Comparison of ENCODE assay signal across 8 cellular contexts in genomic region chr4:40196724-40197281, GRCh38. TPM values are rescaled to one million over a fixed set of nuclear protein-coding genes. Genes with fewer than 3 reads are reported as not detected.
DNase-seq lines count a peak whose midpoint lies in the region; ATAC-seq, FAIRE-seq and TF ChIP-seq lines count a peak whose summit lies in the region.

Gene RHOH, plus strand, starts transcription at chr4:40197031. Its CDS starts 46,356 bp downstream, at chr4:40243387.

- TF ChIP-seq CTCF in Loucy (conservative IDR thresholded peaks at IDR 0.05; ENCODE audit: low read length) = no peak
- no peak for TF ChIP-seq CTCF in mucosa of descending colon (IDR thresholded peaks at IDR 0.05)
- TF ChIP-seq CTCF in upper lobe of left lung (IDR thresholded peaks at IDR 0.05) = no peak
- no peak for TF ChIP-seq CTCF in D721Med (IDR thresholded peaks at IDR 0.05; ENCODE audit: insufficient read depth, missing control alignments)
- TF ChIP-seq CTCF in kidney (IDR thresholded peaks at IDR 0.05; ENCODE audit: borderline replicate concordance, extremely low read depth, insufficient read depth) = no peak

- no peaks in the 10 kb centered on the region for H3K9me2 ChIP-seq in Loucy (replicated peaks; ENCODE audit: low read depth, low read length)

- no peak for TF ChIP-seq EP300 in upper lobe of left lung (IDR thresholded peaks at IDR 0.05)

- H3K9me3 ChIP-seq in Loucy (ENCODE audit: insufficient read depth, low read depth, low read length) (no peaks in the 10 kb centered on the region), mucosa of descending colon (no peaks in the 10 kb centered on the region), upper lobe of left lung (no peaks in the 10 kb centered on the region), kidney (ENCODE audit: control insufficient read depth in 1 of 2, low read length in 2 of 2) (no peaks in the 10 kb centered on the region)

- H4K20me1 ChIP-seq in Loucy (ENCODE audit: insufficient read depth, low read length, poor library complexity, severe bottlenecking) = peaks cover 45% of the 10 kb centered on the region

- H2AFZ ChIP-seq in Loucy (ENCODE audit: low read length) = no peak within 1 kb of the TSS

- intact Hi-C loops in mucosa of descending colon (cut with DNase I, micrococcal nuclease) (no loop called here), kidney (cut with DNase I) (no loop called here)

- peak; percentile 65 for DNase-seq in activated T-cell treated with anti-CD3 and anti-CD28 coated beads for 48 hours (ENCODE audit: low read depth)
- peak in 2 of 3 donors; percentile 34 to 51 for DNase-seq in mucosa of descending colon
- DNase-seq in upper lobe of left lung = no peak
- no peak for DNase-seq in D721Med (ENCODE audit: insufficient read length, low spot score)
- DNase-seq in kidney = no peak

- H3K4me1 ChIP-seq in Loucy (ENCODE audit: insufficient read depth, low read length, poor library complexity, severe bottlenecking) = peaks cover 46% of the 10 kb centered on the region
- H3K4me1 ChIP-seq in mucosa of descending colon (ENCODE audit: low read depth) = peaks cover 13% of the 10 kb centered on the region
- H3K4me1 ChIP-seq in upper lobe of left lung = no peaks in the 10 kb centered on the region
- H3K4me1 ChIP-seq in kidney (ENCODE audit: control insufficient read depth in 1 of 2, insufficient read depth in 1 of 2, low read depth in 1 of 2, low read length in 2 of 2) = no peaks in the 10 kb centered on the region

- FAIRE-seq in D721Med (lab: Jason Lieb, UNC) (no peak), kidney (lab: Jason Lieb, UNC) (no peak)

- peaks cover 7% of the 10 kb centered on the region; the same call in 1 of the 2 replicates for H3F3A ChIP-seq in Loucy (ENCODE audit: low read depth)

- H3K36me3 ChIP-seq in Loucy (ENCODE audit: insufficient read depth, low read length) (peaks cover 15% of the 10 kb centered on the region; the same call in 1 of the 2 replicates), mucosa of descending colon (ENCODE audit: low read depth) (no peaks in the 10 kb centered on the region), upper lobe of left lung (no peaks in the 10 kb centered on the region), kidney (ENCODE audit: control insufficient read depth in 1 of 2, insufficient read depth in 2 of 2, low read length in 2 of 2) (no peaks in the 10 kb centered on the region)

- peak within 1 kb of the TSS; percentile 16 to 79 (median 71) for H3K27ac ChIP-seq in upper lobe of left lung
- H3K27ac ChIP-seq in kidney (ENCODE audit: low read depth in 2 of 2, low read length in 2 of 2) = no peak within 1 kb of the TSS

- 41 to 49% methylated on average over 14 of the region's 14 CpGs for WGBS in upper lobe of left lung, 2 donors

- peak; percentile 41 for ATAC-seq in mucosa of descending colon
- ATAC-seq in upper lobe of left lung (ENCODE audit: low FRiP score in 2 of 2) = peak in 1 of 2 donors; percentile 9
- ATAC-seq in GM19452 (IDR thresholded peaks at IDR 0.05; ENCODE audit: unreplicated experiment) = no peak

- peak within 1 kb of the TSS; percentile 96 for H3K4me2 ChIP-seq in Loucy (ENCODE audit: low read depth, low read length, poor library complexity, severe bottlenecking)

- TF ChIP-seq POLR2A in upper lobe of left lung (IDR thresholded peaks at IDR 0.05) = peak in 1 of 4 donors; percentile 58

- H3K4me3 ChIP-seq in GM08714 (ENCODE audit: low read length) (peak within 1 kb of the TSS; percentile 93), Loucy (ENCODE audit: low read length, poor library complexity, severe bottlenecking) (peak within 1 kb of the TSS; percentile 96), mucosa of descending colon (peak within 1 kb of the TSS; percentile 7), upper lobe of left lung (peak within 1 kb of the TSS in 3 of 4 donors; percentile 24 to 39 (median 30)), kidney (ENCODE audit: low read length in 2 of 2) (no peak within 1 kb of the TSS)

- H3K79me2 ChIP-seq in Loucy (ENCODE audit: insufficient read depth, low read length) = peaks cover 99% of the 10 kb centered on the region

- H3K9ac ChIP-seq in Loucy (ENCODE audit: low read depth, low read length, poor library complexity, severe bottlenecking) (peak within 1 kb of the TSS; percentile 96), kidney (ENCODE audit: low read length in 2 of 2) (no peak within 1 kb of the TSS)

- H3K27me3 ChIP-seq in Loucy (ENCODE audit: insufficient read depth, low read length, poor library complexity, severe bottlenecking) (peaks cover 11% of the 10 kb centered on the region), upper lobe of left lung (no peaks in the 10 kb centered on the region)

RNA-seq across cellular contexts. Expression of gene RHOH, which starts in this region (rescaled TPM):
- 1 to 10 TPM; 1.9 to 5.8 (median 2.8) TPM for total RNA-seq in mucosa of descending colon
- total RNA-seq in upper lobe of left lung = 10 to 100 TPM in 3 of 6 donors, 1 to 10 TPM in 3; 5.5 to 19.9 (median 8.4) TPM
- 14.1 TPM for total RNA-seq in kidney
- 0.17 TPM for polyA plus RNA-seq in kidney (ENCODE audit: insufficient read depth, low read depth, low replicate concordance)

Comparison
In these comparisons a context has a peak if more than half of its experiments do, and no peak if none do; other contexts are left out.
1. H3K4me3 ChIP-seq: peak in GM08714 (single experiment), Loucy (single experiment), mucosa of descending colon (single experiment) and upper lobe of left lung (3 of 4); none in kidney (0 of 2).
2. DNase-seq: peak in activated T-cell treated with anti-CD3 and anti-CD28 coated beads for 48 hours (single experiment) and mucosa of descending colon (2 of 3); none in upper lobe of left lung (0 of 2), D721Med (single experiment) and kidney (single experiment).
3. H3K27ac ChIP-seq: peak in upper lobe of left lung (4 of 4); none in kidney (0 of 2).